30 cellular contexts compared by ENCODE assay signal in genomic region chr3:13213490-13213889, GRCh38.
"Had no signal": no experiment of that assay in that cellular context is flagged by ENCODE, and none has a peak within 500 bp of the region (broad histone marks: within the 10 kb centered on the region; RNA-seq: fewer than 3 reads in every experiment).

No MANE protein-coding gene starts in this region.

- FAIRE-seq: astrocyte, bronchial epithelial cell, colon, endometrium, frontal cortex had no signal

- H3K4me1 Mint-ChIP-seq: activated CD4-positive, alpha-beta memory T cell treated with anti-CD3 and anti-CD28 coated beads, Interleukin-2, amount 10 ng/mL, durations not matched to agents 7 days and 5 days; activated CD4-positive, alpha-beta T cell treated with anti-CD3 and anti-CD28 coated beads, Interleukin-2, amount 10 ng/mL, durations not matched to agents 7 days and 5 days; activated naive CD4-positive, alpha-beta T cell treated with anti-CD3 and anti-CD28 coated beads, Interleukin-2, amount 10 ng/mL, durations not matched to agents 7 days and 5 days; activated naive CD8-positive, alpha-beta T cell treated with anti-CD3 and anti-CD28 coated beads, Interleukin-2, amount 10 ng/mL, durations not matched to agents 7 days and 5 days; central memory CD8-positive, alpha-beta T cell had no signal

- H3K36me3 Mint-ChIP-seq: activated naive CD4-positive, alpha-beta T cell treated with anti-CD3 and anti-CD28 coated beads, Interleukin-2, amount 10 ng/mL, durations not matched to agents 7 days and 5 days; activated naive CD4-positive, alpha-beta T cell treated with anti-CD3 and anti-CD28 coated beads, Interleukin-2, amount 50 U/mL, for 72 hours; activated naive CD8-positive, alpha-beta T cell treated with anti-CD3 and anti-CD28 coated beads, Interleukin-2, amount 10 ng/mL, durations not matched to agents 7 days and 5 days; WTC11 had no signal

- H3K4me3 Mint-ChIP-seq: activated CD4-positive, alpha-beta memory T cell treated with anti-CD3 and anti-CD28 coated beads, Interleukin-2, amount 10 ng/mL, durations not matched to agents 7 days and 5 days; activated CD4-positive, alpha-beta T cell treated with anti-CD3 and anti-CD28 coated beads, Interleukin-2, amount 10 ng/mL, durations not matched to agents 7 days and 5 days; activated naive CD4-positive, alpha-beta T cell treated with anti-CD3 and anti-CD28 coated beads, Interleukin-2, amount 10 ng/mL, durations not matched to agents 7 days and 5 days; activated naive CD8-positive, alpha-beta T cell treated with anti-CD3 and anti-CD28 coated beads, Interleukin-2, amount 10 ng/mL, durations not matched to agents 7 days and 5 days; activated T-cell treated with anti-CD3 and anti-CD28 coated beads, Interleukin-2, amount 50 U/mL, for 24 hours; activated T-cell treated with anti-CD3 and anti-CD28 coated beads, Interleukin-2, amount 50 U/mL, for 72 hours; central memory CD8-positive, alpha-beta T cell; effector memory CD8-positive, alpha-beta T cell; WTC11 had no signal

- H3K9me3 Mint-ChIP-seq: activated CD4-positive, alpha-beta memory T cell treated with anti-CD3 and anti-CD28 coated beads, Interleukin-2, amount 10 ng/mL, durations not matched to agents 7 days and 5 days; activated CD4-positive, alpha-beta T cell treated with anti-CD3 and anti-CD28 coated beads, Interleukin-2, amount 10 ng/mL, durations not matched to agents 7 days and 5 days; activated naive CD4-positive, alpha-beta T cell treated with anti-CD3 and anti-CD28 coated beads, Interleukin-2, amount 10 ng/mL, durations not matched to agents 7 days and 5 days; activated naive CD4-positive, alpha-beta T cell treated with anti-CD3 and anti-CD28 coated beads, Interleukin-2, amount 50 U/mL, for 72 hours; activated naive CD8-positive, alpha-beta T cell treated with anti-CD3 and anti-CD28 coated beads, Interleukin-2, amount 10 ng/mL, durations not matched to agents 7 days and 5 days; activated T-cell treated with anti-CD3 and anti-CD28 coated beads, Interleukin-2, amount 50 U/mL, for 24 hours; activated T-cell treated with anti-CD3 and anti-CD28 coated beads, Interleukin-2, amount 50 U/mL, for 72 hours; central memory CD8-positive, alpha-beta T cell; effector memory CD8-positive, alpha-beta T cell; WTC11 had no signal

- ATAC-seq: activated naive CD4-positive, alpha-beta T cell treated with anti-CD3 and anti-CD28 coated beads, Interleukin-2, amount 50 U/mL, for 72 hours; activated T-cell treated with anti-CD3 and anti-CD28 coated beads, Interleukin-2, amount 50 U/mL, for 72 hours; effector memory CD8-positive, alpha-beta T cell; esophagus mucosa; WTC11 had no signal

- H3K27me3 Mint-ChIP-seq: activated CD4-positive, alpha-beta T cell treated with anti-CD3 and anti-CD28 coated beads, Interleukin-2, amount 10 ng/mL, durations not matched to agents 7 days and 5 days; activated T-cell treated with anti-CD3 and anti-CD28 coated beads, Interleukin-2, amount 50 U/mL, for 24 hours had no signal

- H3K27ac Mint-ChIP-seq: activated CD4-positive, alpha-beta memory T cell treated with anti-CD3 and anti-CD28 coated beads, Interleukin-2, amount 10 ng/mL, durations not matched to agents 7 days and 5 days; activated CD4-positive, alpha-beta T cell treated with anti-CD3 and anti-CD28 coated beads, Interleukin-2, amount 10 ng/mL, durations not matched to agents 7 days and 5 days; activated naive CD4-positive, alpha-beta T cell treated with anti-CD3 and anti-CD28 coated beads, Interleukin-2, amount 10 ng/mL, durations not matched to agents 7 days and 5 days; activated naive CD8-positive, alpha-beta T cell treated with anti-CD3 and anti-CD28 coated beads, Interleukin-2, amount 10 ng/mL, durations not matched to agents 7 days and 5 days; activated T-cell treated with anti-CD3 and anti-CD28 coated beads, Interleukin-2, amount 50 U/mL, for 24 hours; activated T-cell treated with anti-CD3 and anti-CD28 coated beads, Interleukin-2, amount 50 U/mL, for 72 hours; effector memory CD8-positive, alpha-beta T cell had no signal

- DNase-seq: activated CD4-positive, alpha-beta memory T cell treated with anti-CD3 and anti-CD28 coated beads, Interleukin-2, amount 10 ng/mL, durations not matched to agents 7 days and 5 days; activated CD4-positive, alpha-beta T cell treated with anti-CD3 and anti-CD28 coated beads for 1 hour; activated CD4-positive, alpha-beta T cell treated with anti-CD3 and anti-CD28 coated beads for 4 hours; activated CD4-positive, alpha-beta T cell treated with anti-CD3 and anti-CD28 coated beads, Interleukin-2, amount 10 ng/mL, durations not matched to agents 7 days and 5 days; activated CD4-positive, alpha-beta T cell treated with anti-CD3 and anti-CD28 coated beads, Interleukin-2, amount 50 U/mL, for 4 hours; activated CD8-positive, alpha-beta memory T cell treated with anti-CD3 and anti-CD28 coated beads, Interleukin-2, amount 50 U/mL, for 48 hours; activated gamma-delta T cell; activated naive CD4-positive, alpha-beta T cell; activated naive CD4-positive, alpha-beta T cell treated with anti-CD3 and anti-CD28 coated beads, Interleukin-2, amount 10 ng/mL, durations not matched to agents 7 days and 5 days; activated naive CD8-positive, alpha-beta T cell treated with anti-CD3 and anti-CD28 coated beads, Interleukin-2, amount 10 ng/mL, durations not matched to agents 7 days and 5 days; activated T-cell treated with anti-CD3 and anti-CD28 coated beads for 4 hours; activated T-cell treated with anti-CD3 and anti-CD28 coated beads, Interleukin-2, amount 50 U/mL, for 24 hours; activated T-cell treated with anti-CD3 and anti-CD28 coated beads, Interleukin-2, amount 50 U/mL, for 72 hours; brain microvascular endothelial cell; cortex of kidney; dermis blood vessel endothelial cell; effector CD4-positive, alpha-beta T cell; effector memory CD8-positive, alpha-beta T cell; foreskin fibroblast; head of caudate nucleus; T-helper 2 cell had no signal

- H3K36me3 ChIP-seq: brain microvascular endothelial cell had no signal

- H3K27ac ChIP-seq: brain microvascular endothelial cell had no signal

- H3K27me3 ChIP-seq: brain microvascular endothelial cell had no signal
